10 cellular contexts compared by ENCODE assay signal in the genomic region with DNA sequence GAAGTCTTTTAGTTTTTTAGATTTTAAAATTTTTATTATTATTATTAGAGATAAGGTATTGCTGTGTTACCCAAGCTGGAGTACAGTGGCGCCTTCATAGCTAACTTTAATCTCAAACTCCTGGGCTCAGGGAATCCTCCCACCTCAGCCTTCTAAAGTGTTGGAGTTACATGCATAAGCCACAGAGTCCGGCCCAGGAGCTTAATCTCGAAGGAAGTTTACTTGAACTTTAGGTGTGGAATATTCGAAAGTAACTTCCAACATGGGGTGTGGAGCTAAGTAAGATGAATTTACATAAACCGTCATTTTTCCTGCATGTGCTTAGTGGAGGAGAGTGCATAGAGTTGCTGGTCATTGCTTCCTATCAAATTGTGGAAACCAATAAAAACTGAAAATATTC. TPM values are rescaled to one million over a fixed set of nuclear protein-coding genes. Genes with fewer than 3 reads are reported as not detected.
DNase-seq lines count a peak whose midpoint lies in the region; FAIRE-seq and TF ChIP-seq lines count a peak whose summit lies in the region.
"Had no signal": no experiment of that assay in that cellular context is flagged by ENCODE, and none has a peak within 500 bp of the region (broad histone marks: within the 10 kb centered on the region; RNA-seq: fewer than 3 reads in every experiment).

No MANE protein-coding gene starts in this region.

- peaks cover 3 to 4% of the 10 kb centered on the region in 2 donors for H3K4me1 ChIP-seq in small intestine (ENCODE audit: control insufficient read depth in 2 of 2, insufficient read depth in 1 of 2, low read depth in 1 of 2, low read length in 1 of 2)

- peak; percentile 10 for DNase-seq in NCI-H2227 (lab: John Stamatoyannopoulos, UW; ENCODE audit: unreplicated experiment)
- no peak for DNase-seq in NCI-H2227 treated with DMSO at 0.1 percent for 48 hours (lab: John Stamatoyannopoulos, UW)
- DNase-seq in SK-N-MC (ENCODE audit: low read depth, low spot score), result no peak
- DNase-seq in erythroblast (lab: John Stamatoyannopoulos, UW), result peak; percentile 16 to 31
- DNase-seq in small intestine, result peak; percentile 25
- no peak for DNase-seq in mucosa of gallbladder (ENCODE audit: low spot score)
- no peak for DNase-seq in GM19239 (ENCODE audit: insufficient read length, low spot score)
- no peak for DNase-seq in SK-N-DZ (ENCODE audit: low spot score)
- DNase-seq: SHP77 had no signal

- H3K9me3 ChIP-seq in SK-N-MC (ENCODE audit: low read depth, low read length), result no peaks in the 10 kb centered on the region
- H3K9me3 ChIP-seq in small intestine (ENCODE audit: control insufficient read depth, low read depth), result no peaks in the 10 kb centered on the region

- H3K27me3 ChIP-seq in small intestine (ENCODE audit: control insufficient read depth in 2 of 2, insufficient read depth in 2 of 2, low read length in 2 of 2), result no peaks in the 10 kb centered on the region

- H3K36me3 ChIP-seq in SK-N-MC (ENCODE audit: insufficient read depth, low read length), result peaks cover 4% of the 10 kb centered on the region; the same call in 1 of the 2 replicates
- peaks cover 2 to 3% of the 10 kb centered on the region in 2 donors for H3K36me3 ChIP-seq in small intestine (ENCODE audit: control insufficient read depth in 2 of 2, insufficient read depth in 2 of 2, low read length in 2 of 2)

- FAIRE-seq in small intestine (lab: Jason Lieb, UNC) (no peak), GM19239 (lab: Jason Lieb, UNC) (no peak)
- FAIRE-seq: A204.1 had no signal

- H3K9ac ChIP-seq in SK-N-MC (ENCODE audit: insufficient read length), result peak overlapping the region; percentile 43

- no peak overlapping the region for H3K27ac ChIP-seq in SK-N-MC
- no peak overlapping the region for H3K27ac ChIP-seq in small intestine (ENCODE audit: low read depth in 1 of 2, low read length in 1 of 2)

- WGBS in small intestine, 3 donors, result 15 to 54% (median 37%) methylated on average over 5 of the region's 5 CpGs

- TF ChIP-seq POLR2A in erythroblast (IDR thresholded peaks at IDR 0.05; ENCODE audit: low read length), result no peak

- peak overlapping the region; percentile 99 for H3K4me3 ChIP-seq in SK-N-MC
- peak overlapping the region in 1 of 2 donors; percentile 37 for H3K4me3 ChIP-seq in small intestine (ENCODE audit: low read depth in 1 of 2, low read length in 2 of 2)

RNA-seq across cellular contexts. Expression of gene ATG13, which starts 1.4 kb away (rescaled TPM):
- 10 to 100 TPM; 35.7 to 38.8 (median 36.0) TPM for polyA plus RNA-seq in small intestine
- total RNA-seq in mucosa of gallbladder, result 91.0 TPM
- 56.9 and 58.3 TPM in 2 replicates for polyA plus RNA-seq in SK-N-DZ (2014; cell fraction: cytosol; rRNA removed)
- 40.9 and 60.5 TPM in 2 replicates for polyA plus RNA-seq in SK-N-DZ (2014; cell fraction: nucleus; rRNA removed)

RNA-seq across cellular contexts. Expression of gene HARBI1, which starts 1.8 kb away (rescaled TPM):
- 1 to 10 TPM; 3.0 to 3.4 (median 3.1) TPM for polyA plus RNA-seq in small intestine
- total RNA-seq in mucosa of gallbladder, result 4.7 TPM
- 5.4 and 5.9 TPM in 2 replicates for polyA plus RNA-seq in SK-N-DZ (2014; cell fraction: cytosol; rRNA removed)
- polyA plus RNA-seq in SK-N-DZ (2014; cell fraction: nucleus; rRNA removed), result 1.8 and 3.8 TPM in 2 replicates

RNA-seq across cellular contexts. Expression of gene AMBRA1, which starts 25.0 kb away (rescaled TPM):
- 10 to 100 TPM in 1 of 3 donors, 1 to 10 TPM in 2; 7.8 to 15.8 (median 9.4) TPM for polyA plus RNA-seq in small intestine
- total RNA-seq in mucosa of gallbladder, result 42.1 TPM
- polyA plus RNA-seq in SK-N-DZ (2014; cell fraction: cytosol; rRNA removed), result 18.9 and 20.4 TPM in 2 replicates
- polyA plus RNA-seq in SK-N-DZ (2014; cell fraction: nucleus; rRNA removed), result 8.0 and 13.1 TPM in 2 replicates

Comparison
In these comparisons a context has a peak if more than half of its experiments do, and no peak if none do; other contexts are left out.
1. DNase-seq: peak in NCI-H2227 (single experiment), erythroblast (2 of 2) and small intestine (single experiment); none in NCI-H2227 treated with DMSO at 0.1 percent for 48 hours (single experiment), SK-N-MC (single experiment), mucosa of gallbladder (single experiment), GM19239 (single experiment) and SK-N-DZ (single experiment).